In genomic region chr1:151905070-151905442, GRCh38 we compare ENCODE assay signal across 11 cellular contexts. TPM values are rescaled to one million over a fixed set of nuclear protein-coding genes. Genes with fewer than 3 reads are reported as not detected.
A peak's percentile ranks its signal among the peaks of the same experiment; 100 is the strongest.
DNase-seq lines count a peak whose midpoint lies in the region; ATAC-seq and TF ChIP-seq lines count a peak whose summit lies in the region.
"Had no signal": no experiment of that assay in that cellular context is flagged by ENCODE, and none has a peak within 500 bp of the region (broad histone marks: within the 10 kb centered on the region; RNA-seq: fewer than 3 reads in every experiment).

No MANE protein-coding gene starts in this region.

- H3K27ac ChIP-seq in cardiac muscle cell = peak overlapping the region; percentile 84

- peaks cover 35 to 74% (median 66%) of the 10 kb centered on the region in 4 donors for H3K4me1 Mint-ChIP-seq in naive thymus-derived CD8-positive, alpha-beta T cell
- H3K4me1 Mint-ChIP-seq in stimulated activated naive CD8-positive, alpha-beta T cell treated with anti-CD3 and anti-CD28 coated beads, Interleukin-15, amount 100 ng/mL, for 72 hours = peaks cover 57% of the 10 kb centered on the region

- peaks cover 20% of the 10 kb centered on the region for H3K4me1 ChIP-seq in cardiac muscle cell (ENCODE audit: low read depth)

- intact Hi-C loops in cardiac septum (cut with DNase I) = no loop called here

- H3K27me3 ChIP-seq in cardiac muscle cell = no peaks in the 10 kb centered on the region

- H3K9me3 Mint-ChIP-seq in naive thymus-derived CD8-positive, alpha-beta T cell = peaks cover 4 to 45% (median 18%) of the 10 kb centered on the region in 9 donors
- peaks cover 30 to 39% of the 10 kb centered on the region in 2 donors for H3K9me3 Mint-ChIP-seq in stimulated activated naive CD8-positive, alpha-beta T cell treated with anti-CD3 and anti-CD28 coated beads, Interleukin-15, amount 100 ng/mL, for 72 hours

- peaks cover 13 to 41% (median 31%) of the 10 kb centered on the region in 3 donors for H3K36me3 Mint-ChIP-seq in naive thymus-derived CD8-positive, alpha-beta T cell

- no peaks in the 10 kb centered on the region for H3K9me3 ChIP-seq in cardiac muscle cell (ENCODE audit: low read depth)

- no peaks in the 10 kb centered on the region for H3K27me3 Mint-ChIP-seq in naive thymus-derived CD8-positive, alpha-beta T cell
- H3K27me3 Mint-ChIP-seq in stimulated activated naive CD8-positive, alpha-beta T cell treated with anti-CD3 and anti-CD28 coated beads, Interleukin-15, amount 100 ng/mL, for 72 hours = no peaks in the 10 kb centered on the region

- ATAC-seq in naive thymus-derived CD8-positive, alpha-beta T cell = peak; percentile 69 to 75
- peak; percentile 62 for ATAC-seq in stimulated activated naive CD8-positive, alpha-beta T cell treated with anti-CD3 and anti-CD28 coated beads, Interleukin-15, amount 100 ng/mL, for 72 hours
- ATAC-seq in GM18519 (IDR thresholded peaks at IDR 0.05; ENCODE audit: low FRiP score, unreplicated experiment) = no peak

- DNase-seq in cardiac muscle cell (ENCODE audit: low read depth in 1 of 2, low spot score in 1 of 2) = peak; percentile 11 to 62
- no peak for DNase-seq in cardiac septum (ENCODE audit: low spot score)
- peak; percentile 63 for DNase-seq in activated naive CD4-positive, alpha-beta T cell treated with Interleukin-2 at 50 U/mL for 16 hours
- peak; percentile 20 to 80 (median 51) for DNase-seq in naive thymus-derived CD8-positive, alpha-beta T cell
- peak; percentile 53 to 69 for DNase-seq in stimulated activated naive CD8-positive, alpha-beta T cell treated with anti-CD3 and anti-CD28 coated beads, Interleukin-15, amount 100 ng/mL, for 72 hours
- no peak for DNase-seq in iPS-NIHi7 (ENCODE audit: extremely low spot score)
- DNase-seq in NCI-H1417 (lab: John Stamatoyannopoulos, UW) = no peak
- DNase-seq: caudate nucleus, MM.1S had no signal

- POLR2A ChIA-PET in naive thymus-derived CD8-positive, alpha-beta T cell (lab: Charles Lee) = interaction anchor here (0.7 to 8.1 kb wide), 17 partner anchors 9 to 748 kb away, joined by 3 to 189 read pairs (median 4); partner anchors contain the start of genes MRPL9, S100A10 and S100A11

- H3K4me3 Mint-ChIP-seq in naive thymus-derived CD8-positive, alpha-beta T cell = peak overlapping the region; percentile 64 to 85 (median 78)
- H3K4me3 Mint-ChIP-seq in stimulated activated naive CD8-positive, alpha-beta T cell treated with anti-CD3 and anti-CD28 coated beads, Interleukin-15, amount 100 ng/mL, for 72 hours = peak overlapping the region; percentile 66 to 72

- no peak for TF ChIP-seq CTCF in cardiac muscle cell (IDR thresholded peaks at IDR 0.05; ENCODE audit: low read depth, low read length)

- peak overlapping the region; percentile 54 to 98 (median 92) for H3K27ac Mint-ChIP-seq in naive thymus-derived CD8-positive, alpha-beta T cell
- H3K27ac Mint-ChIP-seq in stimulated activated naive CD8-positive, alpha-beta T cell treated with anti-CD3 and anti-CD28 coated beads, Interleukin-15, amount 100 ng/mL, for 72 hours = peak overlapping the region; percentile 96 to 98

- no peaks in the 10 kb centered on the region for H3K36me3 ChIP-seq in cardiac muscle cell

- no peak overlapping the region for H3K4me3 ChIP-seq in cardiac muscle cell

RNA-seq across cellular contexts. Expression of gene THEM4, which starts 4.3 kb away (rescaled TPM):
- total RNA-seq in cardiac muscle cell (26.8 and 37.5 TPM in 2 replicates), cardiac septum (15.7 TPM)
- 42.6 and 61.9 TPM in 2 replicates for polyA plus RNA-seq in cardiac muscle cell
- 100 to 1,000 TPM; 154 to 166 TPM for total RNA-seq in naive thymus-derived CD8-positive, alpha-beta T cell
- 100 to 1,000 TPM in 2 of 3 donors, 10 to 100 TPM in 1; 82.2 to 116 (median 103) TPM for polyA plus RNA-seq in naive thymus-derived CD8-positive, alpha-beta T cell

RNA-seq across cellular contexts. Expression of gene THEM5, which starts 51.5 kb away (rescaled TPM):
- total RNA-seq in cardiac muscle cell (not detected in 2 replicates), cardiac septum (not detected)
- not detected in 2 replicates for polyA plus RNA-seq in cardiac muscle cell
- not detected for total RNA-seq in naive thymus-derived CD8-positive, alpha-beta T cell
- polyA plus RNA-seq in naive thymus-derived CD8-positive, alpha-beta T cell = not detected
- total RNA-seq: RPMI7951 had no signal

Comparison
In these comparisons a context has a peak if more than half of its experiments do, and no peak if none do; other contexts are left out.
1. DNase-seq: peak in cardiac muscle cell (2 of 2), activated naive CD4-positive, alpha-beta T cell treated with Interleukin-2 at 50 U/mL for 16 hours (single experiment), naive thymus-derived CD8-positive, alpha-beta T cell (10 of 10) and stimulated activated naive CD8-positive, alpha-beta T cell treated with anti-CD3 and anti-CD28 coated beads, Interleukin-15, amount 100 ng/mL, for 72 hours (2 of 2); none in cardiac septum (single experiment), iPS-NIHi7 (single experiment) and NCI-H1417 (0 of 3).